Comparison of ENCODE assay signal across 1 cellular context in genomic region chr4:130336585-130337217, GRCh38.
TF ChIP-seq lines count a peak whose summit lies in the region.

No MANE protein-coding gene starts in this region.

TF ChIP-seq in GM23338, 12 proteins besides CTCF, POLR2A, EP300 and RAD21 (continued from another document):
- TF ChIP-seq ZNF462 (CRISPR knock-in tag; IDR thresholded peaks at IDR 0.05) (no peak), ZNF331 (CRISPR knock-in tag; IDR thresholded peaks at IDR 0.05; ENCODE audit: low read depth) (no peak), ETS1 (IDR thresholded peaks at IDR 0.05) (no peak)
TF ChIP-seq in GM23338: peak in this region for 0.
